11 cellular contexts compared by ENCODE assay signal in the genomic region with DNA sequence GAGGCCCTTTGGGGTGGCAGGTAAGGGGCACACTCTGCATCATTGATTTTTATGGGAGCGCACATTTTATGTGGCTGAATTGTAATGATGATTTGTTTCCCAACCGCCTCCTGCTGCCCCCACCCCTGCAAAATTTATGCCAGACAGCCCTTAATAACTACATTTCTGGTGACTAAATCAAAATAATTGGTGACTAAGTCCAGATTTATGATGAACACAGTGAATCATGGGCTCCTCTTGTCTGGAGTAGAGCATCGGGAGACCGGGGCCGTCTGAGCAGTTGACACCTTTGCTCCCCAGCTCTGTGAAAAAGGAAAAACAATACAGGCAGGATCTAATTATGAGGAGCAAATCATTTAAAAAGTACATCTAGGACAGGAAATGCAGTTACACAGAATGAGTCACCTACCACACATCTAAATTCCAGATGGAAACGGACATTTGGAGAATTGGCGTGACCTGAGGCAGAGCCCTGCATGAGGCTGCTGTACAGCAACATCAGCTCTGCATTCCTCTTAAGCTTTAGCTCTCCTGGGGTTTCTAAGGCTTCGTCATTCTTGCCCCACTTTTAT. TPM values are rescaled to one million over a fixed set of nuclear protein-coding genes. Genes with fewer than 3 reads are reported as not detected.
DNase-seq lines count a peak whose midpoint lies in the region; ATAC-seq, FAIRE-seq and TF ChIP-seq lines count a peak whose summit lies in the region.
"Had no signal": no experiment of that assay in that cellular context is flagged by ENCODE, and none has a peak within 500 bp of the region (broad histone marks: within the 10 kb centered on the region; RNA-seq: fewer than 3 reads in every experiment).

No MANE protein-coding gene starts in this region.

- H3K4me1 Mint-ChIP-seq in naive thymus-derived CD8-positive, alpha-beta T cell = peaks cover 0 to 7% (median 4%) of the 10 kb centered on the region in 4 donors

- H4K20me1 ChIP-seq in PC-3 (ENCODE audit: low read length) (no peaks in the 10 kb centered on the region), endothelial cell of umbilical vein (replicated peaks; ENCODE audit: control insufficient read depth, extremely low read depth, insufficient read depth, low read length) (no peaks in the 10 kb centered on the region)

- H2AK5ac ChIP-seq in trophoblast cell (ENCODE audit: low read length) = no peak overlapping the region

- H3K9me3 ChIP-seq in PC-3 (ENCODE audit: low read length) (no peaks in the 10 kb centered on the region), endothelial cell of umbilical vein (replicated peaks; ENCODE audit: control insufficient read depth, insufficient read depth, low read length) (no peaks in the 10 kb centered on the region), trophoblast cell (ENCODE audit: insufficient read depth, low read depth, low read length) (no peaks in the 10 kb centered on the region)

- H3K36me3 ChIP-seq in PC-3 (ENCODE audit: low read depth, low read length) = no peaks in the 10 kb centered on the region
- H3K36me3 ChIP-seq in endothelial cell of umbilical vein (ENCODE audit: control insufficient read depth in 2 of 2, extremely low read depth in 1 of 2, insufficient read depth in 2 of 2, low read length in 2 of 2) = no peaks in the 10 kb centered on the region
- H3K36me3 ChIP-seq in trophoblast cell (ENCODE audit: control insufficient read depth in 1 of 2, insufficient read depth in 2 of 2, low read length in 2 of 2) = no peaks in the 10 kb centered on the region

- H4K8ac ChIP-seq in trophoblast cell (ENCODE audit: low read depth, low read length) = no peak overlapping the region

- H3K4ac ChIP-seq in trophoblast cell (ENCODE audit: low read depth, low read length) = no peak overlapping the region

- dilution Hi-C loops in endothelial cell of umbilical vein (cut with MboI; ENCODE audit: extremely low pct_ligation_motif_present, low sequenced_read_pairs) = no loop called here

- H3K4me3 Mint-ChIP-seq in naive thymus-derived CD8-positive, alpha-beta T cell = no peak overlapping the region

- no peak overlapping the region for H2BK12ac ChIP-seq in trophoblast cell (ENCODE audit: low read length)

- no peaks in the 10 kb centered on the region for H3K79me1 ChIP-seq in trophoblast cell (ENCODE audit: low read length)

- H2BK5ac ChIP-seq in trophoblast cell (ENCODE audit: low read depth, low read length, poor library complexity) = no peak overlapping the region

- H3K18ac ChIP-seq in trophoblast cell (ENCODE audit: low read length) = no peak overlapping the region

- WGBS in trophoblast cell (ENCODE audit: extremely low coverage, insufficient coverage, insufficient read length) = no CpG with 5 or more reads among the region's 8 CpGs

- H3K14ac ChIP-seq in trophoblast cell (ENCODE audit: low read length) = no peak overlapping the region

- H3K4me1 ChIP-seq in PC-3 (ENCODE audit: insufficient read depth, low read length) = peaks cover 28% of the 10 kb centered on the region
- peaks cover 30% of the 10 kb centered on the region for H3K4me1 ChIP-seq in endothelial cell of umbilical vein (ENCODE audit: control insufficient read depth, extremely low read depth, insufficient read depth, low read length)
- H3K4me1 ChIP-seq in trophoblast cell (ENCODE audit: control insufficient read depth in 1 of 2, insufficient read depth in 2 of 2, low read length in 2 of 2) = peaks cover 0 to 5% of the 10 kb centered on the region in 2 experiments

- H3K27ac ChIP-seq in PC-3 (ENCODE audit: low read length) (peak overlapping the region; percentile 82), endothelial cell of umbilical vein (ENCODE audit: insufficient read depth, low read depth, low read length) (peak overlapping the region; percentile 98), trophoblast cell (ENCODE audit: low read depth, low read length) (no peak overlapping the region)

- intact Hi-C loops in PC-3 (cut with micrococcal nuclease) (loop anchor here (1.0 to 5.0 kb wide), 7 partner anchors 27 to 709 kb away; a partner anchor contains a TSS), endothelial cell of umbilical vein (cut with micrococcal nuclease) (loop anchor here (1.0 to 2.0 kb wide), 7 partner anchors 8 to 523 kb away; a partner anchor contains a TSS)

- H3K9me2 ChIP-seq in PC-3 (replicated peaks; ENCODE audit: low read length) = no peaks in the 10 kb centered on the region

- BruUV-seq in PC-3 (replicated peaks; lab: Mats Ljungman, UMichigan) (no TSS peak), endothelial cell of umbilical vein (replicated peaks; lab: Mats Ljungman, UMichigan) (no TSS peak)

- no peak overlapping the region for H2BK120ac ChIP-seq in trophoblast cell (ENCODE audit: insufficient read depth, low read length, poor library complexity)

- H3K79me2 ChIP-seq in PC-3 (ENCODE audit: low read length) (no peaks in the 10 kb centered on the region), endothelial cell of umbilical vein (ENCODE audit: control insufficient read depth, insufficient read depth, low read length) (no peaks in the 10 kb centered on the region), trophoblast cell (ENCODE audit: control insufficient read depth, insufficient read depth, low read length, poor library complexity) (no peaks in the 10 kb centered on the region)

- H3K9ac ChIP-seq in PC-3 (ENCODE audit: low read length) (peak overlapping the region; percentile 30), endothelial cell of umbilical vein (replicated peaks; ENCODE audit: extremely low read depth, insufficient read depth, low read length) (peak overlapping the region; percentile 82), trophoblast cell (ENCODE audit: low read length) (no peak overlapping the region)

- peak overlapping the region; percentile 32; the same call in 1 of the 2 replicates for H3K4me3 ChIP-seq in PC-3 (ENCODE audit: low read length)
- no peak overlapping the region for H3K4me3 ChIP-seq in endothelial cell of umbilical vein (replicated peaks in 1 of 3; ENCODE audit: insufficient read depth in 1 of 3, low read depth in 1 of 3, low read length in 3 of 3)
- H3K4me3 ChIP-seq in trophoblast cell (ENCODE audit: low read depth, low read length) = no peak overlapping the region

- DNase-seq in GM04503 (ENCODE audit: low read depth) = peak; percentile 100
- DNase-seq in PC-3 = peak; percentile 96
- peak; percentile 96 for DNase-seq in endothelial cell of umbilical vein (ENCODE audit: low read depth, low spot score)
- DNase-seq in trophoblast cell = peak; percentile 36 to 59
- no peak for DNase-seq in NCI-H187 (lab: John Stamatoyannopoulos, UW)
- no peak for DNase-seq in naive thymus-derived CD8-positive, alpha-beta T cell
- no peak for DNase-seq in NCI-H748 (lab: John Stamatoyannopoulos, UW; ENCODE audit: unreplicated experiment)
- no peak for DNase-seq in GM12892 (ENCODE audit: insufficient read length)
- DNase-seq: kidney, NCI-H345 had no signal

- peak overlapping the region; percentile 73 for H3K4me2 ChIP-seq in PC-3 (ENCODE audit: low read length)
- H3K4me2 ChIP-seq in endothelial cell of umbilical vein (ENCODE audit: insufficient read depth, low read length) = peak overlapping the region; percentile 14
- H3K4me2 ChIP-seq in trophoblast cell (ENCODE audit: low read length) = no peak overlapping the region

- FAIRE-seq in endothelial cell of umbilical vein (lab: Jason Lieb, UNC) (peak; percentile 98), GM12892 (lab: Jason Lieb, UNC) (no peak)
- FAIRE-seq: kidney had no signal

- no peak for TF ChIP-seq CTCF in PC-3 (conservative IDR thresholded peaks at IDR 0.05; ENCODE audit: low read depth, low read length)
- TF ChIP-seq CTCF in endothelial cell of umbilical vein (IDR thresholded peaks at IDR 0.05; ENCODE audit: extremely low read depth in 1 of 2, insufficient read depth in 1 of 2, low read depth in 1 of 2, low read length in 2 of 2) = no peak

- CTCF ChIA-PET in PC-3 (lab: Charles Lee) (interaction anchor here (0.6 to 1.3 kb wide), 2 partner anchors 45 to 520 kb away, joined by 4 read pairs; no protein-coding TSS in a partner anchor), endothelial cell of umbilical vein (lab: Charles Lee) (interaction anchor here (0.9 to 3.3 kb wide), 12 partner anchors 8 to 525 kb away, joined by 3 to 40 read pairs (median 3); a partner anchor contains a TSS)

- H2AFZ ChIP-seq in PC-3 (ENCODE audit: low read length) (peak overlapping the region; percentile 7; the same call in 1 of the 2 replicates), endothelial cell of umbilical vein (ENCODE audit: low read depth, low read length) (no peak overlapping the region), trophoblast cell (ENCODE audit: insufficient read depth, low read length, poor library complexity) (no peak overlapping the region)

- H4K91ac ChIP-seq in trophoblast cell (ENCODE audit: low read depth, low read length) = no peak overlapping the region

- peaks cover 10% of the 10 kb centered on the region for H3F3A ChIP-seq in PC-3 (ENCODE audit: low read length, unreplicated experiment)

- H3K9me1 ChIP-seq in endothelial cell of umbilical vein (replicated peaks; ENCODE audit: control insufficient read depth, extremely low read depth, insufficient read depth, low read length) = no peaks in the 10 kb centered on the region

- ATAC-seq in PC-3 = peak; percentile 87
- no peak for ATAC-seq in naive thymus-derived CD8-positive, alpha-beta T cell

- TF ChIP-seq POLR2A in endothelial cell of umbilical vein (IDR thresholded peaks at IDR 0.05; ENCODE audit: low read depth, low read length) (peak; percentile 74), GM12892 (IDR thresholded peaks at IDR 0.05; ENCODE audit: low read depth, low read length) (no peak)

- no peak overlapping the region for H4K12ac ChIP-seq in trophoblast cell (ENCODE audit: low read depth, low read length)

- POLR2A ChIA-PET in PC-3 (lab: Charles Lee; ENCODE audit: unreplicated experiment) = interaction anchor here (0.5 to 0.6 kb wide), 4 partner anchors 45 to 413 kb away, joined by 4 to 5 read pairs (median 4); a partner anchor contains a TSS
- POLR2A ChIA-PET in endothelial cell of umbilical vein (lab: Charles Lee) = interaction anchor here (0.5 to 1.3 kb wide), 2 partner anchors 275 to 789 kb away, joined by 3 read pairs; no protein-coding TSS in a partner anchor
- POLR2A ChIA-PET in naive thymus-derived CD8-positive, alpha-beta T cell (lab: Charles Lee) = no interaction called here

- peaks cover 5 to 92% (median 48%) of the 10 kb centered on the region in 3 donors for H3K36me3 Mint-ChIP-seq in naive thymus-derived CD8-positive, alpha-beta T cell

- H3K27ac Mint-ChIP-seq in naive thymus-derived CD8-positive, alpha-beta T cell = peak overlapping the region in 1 of 10 donors; percentile 26
- H3K27ac Mint-ChIP-seq: progenitor cell of endocrine pancreas had no signal

- no peaks in the 10 kb centered on the region for H3K27me3 Mint-ChIP-seq in naive thymus-derived CD8-positive, alpha-beta T cell

- H3K27me3 ChIP-seq in PC-3 (ENCODE audit: low read length) (no peaks in the 10 kb centered on the region), endothelial cell of umbilical vein (ENCODE audit: control insufficient read depth in 2 of 2, insufficient read depth in 2 of 2, low read length in 2 of 2) (no peaks in the 10 kb centered on the region), trophoblast cell (ENCODE audit: insufficient read depth, low read length) (no peaks in the 10 kb centered on the region)

- H3K9me3 Mint-ChIP-seq in naive thymus-derived CD8-positive, alpha-beta T cell = no peaks in the 10 kb centered on the region

- no peak overlapping the region for H3K23ac ChIP-seq in trophoblast cell (ENCODE audit: low read length)

RNA-seq across cellular contexts. Expression of a gene that starts 58.9 kb away (rescaled TPM):
- total RNA-seq in PC-3 (2014; rRNA removed) (0.26 and 0.58 TPM in 2 replicates), endothelial cell of umbilical vein (0.62 and 4.8 TPM in 2 replicates)
- 0.37 and 0.62 TPM in 2 replicates for polyA plus RNA-seq in endothelial cell of umbilical vein
- 0.61 and 0.63 TPM in 2 replicates for polyA plus RNA-seq in endothelial cell of umbilical vein (2011; cell fraction: cytosol; rRNA removed)
- polyA plus RNA-seq in endothelial cell of umbilical vein (2011; cell fraction: nucleus; rRNA removed) = 1.1 and 2.2 TPM in 2 replicates
- 0.86 and 1.5 TPM in 2 replicates for polyA plus RNA-seq in endothelial cell of umbilical vein (2012)
- 1.00 and 2.7 TPM in 2 replicates for polyA minus RNA-seq in endothelial cell of umbilical vein
- polyA minus RNA-seq in endothelial cell of umbilical vein (2011; cell fraction: cytosol; rRNA and poly(A)+ RNA removed) = not detected
- polyA minus RNA-seq in endothelial cell of umbilical vein (2011; cell fraction: nucleus; rRNA and poly(A)+ RNA removed) = 2.3 and 4.5 TPM in 2 replicates
- 0.07 and 0.08 TPM in 2 replicates for polyA plus RNA-seq in trophoblast cell (2013)
- 100 to 1,000 TPM; 171 to 182 TPM for total RNA-seq in naive thymus-derived CD8-positive, alpha-beta T cell
- polyA plus RNA-seq in naive thymus-derived CD8-positive, alpha-beta T cell = 10 to 100 TPM; 59.5 to 84.6 (median 71.0) TPM
- polyA plus RNA-seq in GM12892 (2012; ENCODE audit: missing spikeins) = 71.2 TPM
- total RNA-seq: progenitor cell of endocrine pancreas had no signal

Comparison
In these comparisons a context has a peak if more than half of its experiments do, and no peak if none do; other contexts are left out.
1. DNase-seq: peak in GM04503 (single experiment), PC-3 (single experiment), endothelial cell of umbilical vein (single experiment) and trophoblast cell (2 of 2); none in NCI-H187 (0 of 2), naive thymus-derived CD8-positive, alpha-beta T cell (0 of 10), NCI-H748 (single experiment) and GM12892 (single experiment).
2. RNA of a gene that starts 58.9 kb away (total RNA-seq): 171 to 182 TPM in naive thymus-derived CD8-positive, alpha-beta T cell; 0.62 to 4.8 TPM in endothelial cell of umbilical vein and 0.26 to 0.58 TPM in PC-3; every median in the first group is over 10 times any median in the second.